In genomic region chr14:35515916-35516315, GRCh38 we compare ENCODE assay signal across 22 cellular contexts. TPM values are rescaled to one million over a fixed set of nuclear protein-coding genes. Genes with fewer than 3 reads are reported as not detected.
DNase-seq lines count a peak whose midpoint lies in the region; ATAC-seq, FAIRE-seq and TF ChIP-seq lines count a peak whose summit lies in the region.
"Had no signal": no experiment of that assay in that cellular context is flagged by ENCODE, and none has a peak within 500 bp of the region (broad histone marks: within the 10 kb centered on the region; RNA-seq: fewer than 3 reads in every experiment).

No MANE protein-coding gene starts in this region.

- TF ChIP-seq RAD21 in A549 (conservative IDR thresholded peaks at IDR 0.05 in 1 of 2, IDR thresholded peaks at IDR 0.05 in 1 of 2): no peak

- H3K27me3 Mint-ChIP-seq in effector memory CD8-positive, alpha-beta T cell: peaks cover 14 to 25% of the 10 kb centered on the region in 2 donors

- no peaks in the 10 kb centered on the region for H3K36me3 Mint-ChIP-seq in effector memory CD8-positive, alpha-beta T cell (ENCODE audit: insufficient read depth)
- H3K36me3 Mint-ChIP-seq: CD14-positive monocyte; CD4-positive, alpha-beta memory T cell; CD4-positive, CD25-positive, alpha-beta regulatory T cell; CD8-positive, alpha-beta memory T cell had no signal

- H3K9me3 Mint-ChIP-seq in effector memory CD8-positive, alpha-beta T cell: no peaks in the 10 kb centered on the region
- H3K9me3 Mint-ChIP-seq: CD4-positive, alpha-beta memory T cell; CD8-positive, alpha-beta memory T cell had no signal

- no peak overlapping the region for H3K4me2 ChIP-seq in A549
- H3K4me2 ChIP-seq: BLaER1 had no signal

- H3K4me1 ChIP-seq in A549: no peaks in the 10 kb centered on the region
- H3K4me1 ChIP-seq: Caco-2 had no signal

- FAIRE-seq in A549 (lab: Jason Lieb, UNC): peak; percentile 7
- FAIRE-seq: D721Med, G401.6, GM12891, GM19239 had no signal

- no peaks in the 10 kb centered on the region for H3K4me1 Mint-ChIP-seq in effector memory CD8-positive, alpha-beta T cell (ENCODE audit: low read depth in 2 of 2)
- H3K4me1 Mint-ChIP-seq: CD14-positive monocyte; CD4-positive, alpha-beta memory T cell; CD4-positive, CD25-positive, alpha-beta regulatory T cell; CD8-positive, alpha-beta memory T cell had no signal

- H3K27ac ChIP-seq in A549: no peak overlapping the region
- H3K27ac ChIP-seq: BLaER1 had no signal

- H3K27ac Mint-ChIP-seq in effector memory CD8-positive, alpha-beta T cell: no peak overlapping the region
- H3K27ac Mint-ChIP-seq: CD14-positive monocyte; CD4-positive, alpha-beta memory T cell; CD4-positive, CD25-positive, alpha-beta regulatory T cell; CD8-positive, alpha-beta memory T cell had no signal

- no peak for ATAC-seq in A549
- ATAC-seq in effector memory CD8-positive, alpha-beta T cell (replicated peaks): no peak
- no peak for ATAC-seq in HG03457 (IDR thresholded peaks at IDR 0.05; ENCODE audit: unreplicated experiment)

- no peak for DNase-seq in A549 (ENCODE audit: low read depth in 1 of 2, low spot score in 1 of 2)
- DNase-seq in COLO829 (ENCODE audit: low spot score): peak; percentile 63
- DNase-seq in foreskin melanocyte: peak; percentile 68
- no peak for DNase-seq in effector memory CD8-positive, alpha-beta T cell
- DNase-seq: ACHN; BE2C; C1 segment of cervical spinal cord; Caco-2; Calu3; CD4-positive, alpha-beta memory T cell; CD4-positive, CD25-positive, alpha-beta regulatory T cell; CD8-positive, alpha-beta memory T cell; DMS79 treated with DMSO at 0.1 percent for 48 hours; GF-D8 had no signal

- H3K4me3 ChIP-seq in A549: no peak overlapping the region
- H3K4me3 ChIP-seq: BLaER1 had no signal

- CTCF ChIA-PET in A549 (lab: Yijun Ruan, JAX): no interaction called here

- no peak for TF ChIP-seq CTCF in A549 (IDR thresholded peaks at IDR 0.05)

- TF ChIP-seq EP300 in A549 (IDR thresholded peaks at IDR 0.05): no peak

- no peak overlapping the region for H3K4me3 Mint-ChIP-seq in effector memory CD8-positive, alpha-beta T cell
- H3K4me3 Mint-ChIP-seq: CD14-positive monocyte; CD4-positive, alpha-beta memory T cell; CD4-positive, CD25-positive, alpha-beta regulatory T cell; CD8-positive, alpha-beta memory T cell had no signal

- no peaks in the 10 kb centered on the region for H3K9me3 ChIP-seq in A549
- H3K9me3 ChIP-seq: BLaER1, Caco-2 had no signal

- POLR2A ChIA-PET in A549 (lab: Yijun Ruan, JAX): no interaction called here

- 79% methylated on average over 1 of the region's 1 CpG for WGBS in A549 (ENCODE audit: missing lambda C conversion rate)

- TF ChIP-seq POLR2A in A549 (IDR thresholded peaks at IDR 0.05; ENCODE audit: low read length): no peak

TF ChIP-seq in A549, 52 proteins besides CTCF, POLR2A, EP300 and RAD21:
- TF ChIP-seq BCL3 (IDR thresholded peaks at IDR 0.05) (no peak), ZSCAN20 (CRISPR knock-in tag; IDR thresholded peaks at IDR 0.05) (no peak), ZNF302 (CRISPR knock-in tag; IDR thresholded peaks at IDR 0.05) (no peak), BHLHE40 (IDR thresholded peaks at IDR 0.05; ENCODE audit: low read depth, low read length) (no peak), RARB (CRISPR knock-in tag; IDR thresholded peaks at IDR 0.05) (no peak), RCOR1 (IDR thresholded peaks at IDR 0.05; ENCODE audit: low read depth, low read length) (no peak), HDAC2 (IDR thresholded peaks at IDR 0.05) (no peak)

RNA-seq across cellular contexts. Expression of gene INSM2, which starts 18.0 kb away (rescaled TPM):
- polyA plus RNA-seq in A549 (2011; rRNA removed): not detected in 2 replicates
- polyA plus RNA-seq in A549 (2012; cell fraction: cytosol; rRNA removed): 0.01 TPM in 1 of 2 replicates, not detected in the other
- polyA plus RNA-seq in A549 (2012; cell fraction: nucleus; rRNA removed): 0.04 and 0.07 TPM in 2 replicates
- not detected in 3 replicates for polyA plus RNA-seq in A549 (2017; fragmentation: RNase III; extraction: RNeasy Plus Mini Kit Qiagen cat#74134 plus additional on column Dnase treatment)
- not detected in 2 replicates for polyA minus RNA-seq in A549 (2011; rRNA and poly(A)+ RNA removed)
- polyA plus RNA-seq: AG04450; CD14-positive monocyte; CD4-positive, alpha-beta memory T cell; CD4-positive, CD25-positive, alpha-beta regulatory T cell; CD8-positive, alpha-beta memory T cell had no signal

Comparison
In these comparisons a context has a peak if more than half of its experiments do, and no peak if none do; other contexts are left out.
1. DNase-seq: peak in COLO829 (single experiment) and foreskin melanocyte (single experiment); none in A549 (0 of 2) and effector memory CD8-positive, alpha-beta T cell (0 of 3).